ENCODE assay signal across 17 cellular contexts in genomic region chr4:143668930-143669553, GRCh38. TPM values are rescaled to one million over a fixed set of nuclear protein-coding genes. Genes with fewer than 3 reads are reported as not detected.
DNase-seq lines count a peak whose midpoint lies in the region; ATAC-seq and TF ChIP-seq lines count a peak whose summit lies in the region.
"Had no signal": no experiment of that assay in that cellular context is flagged by ENCODE, and none has a peak within 500 bp of the region (broad histone marks: within the 10 kb centered on the region; RNA-seq: fewer than 3 reads in every experiment).

No MANE protein-coding gene starts in this region.

- intact Hi-C loops in left cardiac atrium (cut with DNase I) = no loop called here

- no peaks in the 10 kb centered on the region for H3K4me1 Mint-ChIP-seq in activated T-helper 17 cell treated with anti-CD3 and anti-CD28 coated beads, Interleukin-2, amount 50 U/mL, for 72 hours
- H3K4me1 Mint-ChIP-seq in activated CD4-positive, alpha-beta memory T cell treated with anti-CD3 and anti-CD28 coated beads, Interleukin-2, amount 10 ng/mL, durations not matched to agents 7 days and 5 days = no peaks in the 10 kb centered on the region
- H3K4me1 Mint-ChIP-seq: activated CD4-positive, alpha-beta T cell treated with anti-CD3 and anti-CD28 coated beads, Interleukin-2, amount 10 ng/mL, durations not matched to agents 24 days and 14 days; activated naive CD4-positive, alpha-beta T cell treated with anti-CD3 and anti-CD28 coated beads, Interleukin-2, amount 50 U/mL, for 24 hours; neural crest cell had no signal

- H3K36me3 Mint-ChIP-seq in activated T-helper 17 cell treated with anti-CD3 and anti-CD28 coated beads, Interleukin-2, amount 50 U/mL, for 72 hours (ENCODE audit: low read depth) = no peaks in the 10 kb centered on the region
- H3K36me3 Mint-ChIP-seq in activated CD4-positive, alpha-beta memory T cell treated with anti-CD3 and anti-CD28 coated beads, Interleukin-2, amount 10 ng/mL, durations not matched to agents 7 days and 5 days (ENCODE audit: low read depth) = no peaks in the 10 kb centered on the region

- no peaks in the 10 kb centered on the region for H3K27me3 Mint-ChIP-seq in activated T-helper 17 cell treated with anti-CD3 and anti-CD28 coated beads, Interleukin-2, amount 50 U/mL, for 72 hours
- no peaks in the 10 kb centered on the region for H3K27me3 Mint-ChIP-seq in activated CD4-positive, alpha-beta memory T cell treated with anti-CD3 and anti-CD28 coated beads, Interleukin-2, amount 10 ng/mL, durations not matched to agents 7 days and 5 days
- H3K27me3 Mint-ChIP-seq: activated CD4-positive, alpha-beta T cell treated with anti-CD3 and anti-CD28 coated beads, Interleukin-2, amount 10 ng/mL, durations not matched to agents 24 days and 14 days had no signal

- DNase-seq in GM10248 (ENCODE audit: extremely low spot score) = peak; percentile 23
- no peak for DNase-seq in left cardiac atrium
- no peak for DNase-seq in activated CD4-positive, alpha-beta memory T cell treated with anti-CD3 and anti-CD28 coated beads, Interleukin-2, amount 10 ng/mL, durations not matched to agents 7 days and 5 days
- DNase-seq in D341Med (ENCODE audit: low spot score) = no peak
- DNase-seq: ACHN; activated CD4-positive, alpha-beta T cell treated with anti-CD3 and anti-CD28 coated beads, Interleukin-2, amount 10 ng/mL, durations not matched to agents 24 days and 14 days; islet precursor cell; stimulated activated CD8-positive, alpha-beta memory T cell treated with anti-CD3 and anti-CD28 coated beads, Interleukin-4, amount 100 ng/mL, for 48 hours had no signal

- peaks cover under 1% of the 10 kb centered on the region for H3K9me3 Mint-ChIP-seq in activated T-helper 17 cell treated with anti-CD3 and anti-CD28 coated beads, Interleukin-2, amount 50 U/mL, for 72 hours
- H3K9me3 Mint-ChIP-seq in activated CD4-positive, alpha-beta memory T cell treated with anti-CD3 and anti-CD28 coated beads, Interleukin-2, amount 10 ng/mL, durations not matched to agents 7 days and 5 days = peaks cover 2% of the 10 kb centered on the region
- H3K9me3 Mint-ChIP-seq: neural crest cell had no signal

- TF ChIP-seq CTCF in GM10248 (IDR thresholded peaks at IDR 0.05; ENCODE audit: control extremely low read depth, extremely low read depth, low read depth, missing control alignments) = no peak

- CTCF ChIA-PET in GM10248 (lab: Yijun Ruan, JAX) = interaction anchor here (0.6 kb wide), 1 partner anchor 17 kb away, joined by 3 read pairs; no protein-coding TSS in a partner anchor
- CTCF ChIA-PET in activated CD4-positive, alpha-beta memory T cell treated with anti-CD3 and anti-CD28 coated beads, Interleukin-2, amount 10 ng/mL, durations not matched to agents 7 days and 5 days (lab: Charles Lee) = no interaction called here

- ATAC-seq in GM19328 (IDR thresholded peaks at IDR 0.05; ENCODE audit: unreplicated experiment) (peak; percentile 97), HG02623 (IDR thresholded peaks at IDR 0.05; ENCODE audit: unreplicated experiment) (peak; percentile 89), HG03342 (IDR thresholded peaks at IDR 0.05; ENCODE audit: unreplicated experiment) (peak; percentile 95), left cardiac atrium (no peak)
- ATAC-seq in activated T-helper 17 cell treated with anti-CD3 and anti-CD28 coated beads, Interleukin-2, amount 50 U/mL, for 72 hours (replicated peaks) = no peak
- ATAC-seq: HCT116 had no signal

- no peak overlapping the region for H3K27ac Mint-ChIP-seq in activated T-helper 17 cell treated with anti-CD3 and anti-CD28 coated beads, Interleukin-2, amount 50 U/mL, for 72 hours
- no peak overlapping the region for H3K27ac Mint-ChIP-seq in activated CD4-positive, alpha-beta memory T cell treated with anti-CD3 and anti-CD28 coated beads, Interleukin-2, amount 10 ng/mL, durations not matched to agents 7 days and 5 days
- H3K27ac Mint-ChIP-seq: activated CD4-positive, alpha-beta T cell treated with anti-CD3 and anti-CD28 coated beads, Interleukin-2, amount 10 ng/mL, durations not matched to agents 24 days and 14 days; activated naive CD4-positive, alpha-beta T cell treated with anti-CD3 and anti-CD28 coated beads, Interleukin-2, amount 50 U/mL, for 24 hours had no signal

- POLR2A ChIA-PET in GM10248 (lab: Yijun Ruan, JAX) = interaction anchor here (0.6 kb wide), 1 partner anchor 500 kb away, joined by 3 read pairs; no protein-coding TSS in a partner anchor
- POLR2A ChIA-PET in activated CD4-positive, alpha-beta memory T cell treated with anti-CD3 and anti-CD28 coated beads, Interleukin-2, amount 10 ng/mL, durations not matched to agents 7 days and 5 days (lab: Charles Lee) = no interaction called here

- H3K4me3 Mint-ChIP-seq in activated T-helper 17 cell treated with anti-CD3 and anti-CD28 coated beads, Interleukin-2, amount 50 U/mL, for 72 hours = no peak overlapping the region
- no peak overlapping the region for H3K4me3 Mint-ChIP-seq in activated CD4-positive, alpha-beta memory T cell treated with anti-CD3 and anti-CD28 coated beads, Interleukin-2, amount 10 ng/mL, durations not matched to agents 7 days and 5 days
- H3K4me3 Mint-ChIP-seq: activated CD4-positive, alpha-beta T cell treated with anti-CD3 and anti-CD28 coated beads, Interleukin-2, amount 10 ng/mL, durations not matched to agents 24 days and 14 days; activated naive CD4-positive, alpha-beta T cell treated with anti-CD3 and anti-CD28 coated beads, Interleukin-2, amount 50 U/mL, for 24 hours; neural crest cell had no signal

RNA-seq across cellular contexts. Expression of gene FREM3, which starts 31.4 kb away (rescaled TPM):
- under 1 TPM in 1 of 2 donors, not detected in 1; 0.08 TPM for total RNA-seq in left cardiac atrium
- not detected for total RNA-seq in activated T-helper 17 cell treated with anti-CD3 and anti-CD28 coated beads, Interleukin-2, amount 50 U/mL, for 72 hours
- total RNA-seq in activated CD4-positive, alpha-beta memory T cell treated with anti-CD3 and anti-CD28 coated beads, Interleukin-2, amount 10 ng/mL, durations not matched to agents 7 days and 5 days = not detected
- total RNA-seq: activated CD4-positive, alpha-beta T cell treated with anti-CD3 and anti-CD28 coated beads, Interleukin-2, amount 10 ng/mL, durations not matched to agents 24 days and 14 days; Daoy; NCI-H460; neural crest cell had no signal

Comparison
In these comparisons a context has a peak if more than half of its experiments do, and no peak if none do; other contexts are left out.
1. ATAC-seq: peak in GM19328 (single experiment), HG02623 (single experiment) and HG03342 (single experiment); none in left cardiac atrium (0 of 2) and activated T-helper 17 cell treated with anti-CD3 and anti-CD28 coated beads, Interleukin-2, amount 50 U/mL, for 72 hours (single experiment).